In the genomic region with DNA sequence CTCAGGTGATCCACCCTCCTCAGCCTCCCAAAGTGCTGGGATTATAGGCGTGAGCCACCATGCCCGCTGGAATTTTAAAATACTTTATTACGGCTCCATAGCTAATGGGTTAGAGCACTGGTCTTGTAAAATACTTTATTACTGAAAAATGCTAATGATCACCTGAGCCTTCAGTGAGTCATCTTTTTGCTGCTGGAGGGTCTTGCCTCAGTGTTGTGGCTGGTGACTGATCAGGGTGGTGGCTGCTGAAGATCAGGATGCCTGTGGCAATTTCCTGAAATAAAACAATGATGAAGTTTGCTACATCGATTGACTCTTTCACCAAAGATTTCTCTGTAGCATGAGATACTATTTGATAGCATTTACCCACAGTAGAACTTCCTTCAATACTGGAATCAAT, we compare ENCODE assay signal across 18 cellular contexts. TPM values are rescaled to one million over a fixed set of nuclear protein-coding genes. Genes with fewer than 3 reads are reported as not detected.
DNase-seq lines count a peak whose midpoint lies in the region; ATAC-seq and TF ChIP-seq lines count a peak whose summit lies in the region.
"Had no signal": no experiment of that assay in that cellular context is flagged by ENCODE, and none has a peak within 500 bp of the region (broad histone marks: within the 10 kb centered on the region; RNA-seq: fewer than 3 reads in every experiment).

No MANE protein-coding gene starts in this region.

- in situ Hi-C loops in mammary epithelial cell (cut with MboI; ENCODE audit: low sequenced_read_pairs in 2 of 2): no loop called here

- H3K36me3 Mint-ChIP-seq in Calu3 (ENCODE audit: insufficient read depth, unreplicated experiment): no peaks in the 10 kb centered on the region

- no peaks in the 10 kb centered on the region for H3K36me3 ChIP-seq in mammary epithelial cell (ENCODE audit: insufficient read depth, low read length)
- H3K36me3 ChIP-seq in breast epithelium: no peaks in the 10 kb centered on the region
- H3K36me3 ChIP-seq in RWPE2 (ENCODE audit: low read depth): no peaks in the 10 kb centered on the region
- H3K36me3 ChIP-seq: BE2C, SJSA1 had no signal

- H3K9me3 ChIP-seq in mammary epithelial cell (replicated peaks; ENCODE audit: insufficient read depth, low read length): no peaks in the 10 kb centered on the region
- no peaks in the 10 kb centered on the region for H3K9me3 ChIP-seq in breast epithelium
- no peaks in the 10 kb centered on the region for H3K9me3 ChIP-seq in RWPE2 (ENCODE audit: severe bottlenecking)
- H3K9me3 ChIP-seq: BE2C, SJSA1 had no signal

- dilution Hi-C loops in mammary epithelial cell (cut with HindIII; ENCODE audit: low sequenced_read_pairs): loop anchor here (5.0 to 25.0 kb wide), 2 partner anchors 92 to 103 kb away; partner anchors contain the start of gene CLTA

- BruUV-seq in mammary epithelial cell (replicated peaks; lab: Mats Ljungman, UMichigan): no TSS peak
- BruUV-seq in Calu3 (replicated peaks; lab: Mats Ljungman, UMichigan): no TSS peak

- TF ChIP-seq CTCF in mammary epithelial cell (conservative IDR thresholded peaks at IDR 0.05 in 1 of 2, IDR thresholded peaks at IDR 0.05 in 1 of 2; ENCODE audit: extremely low read depth in 1 of 2, insufficient read depth in 1 of 2, low read depth in 1 of 2, low read length in 2 of 2) (no peak), breast epithelium (IDR thresholded peaks at IDR 0.05) (no peak), RWPE2 (IDR thresholded peaks at IDR 0.05; ENCODE audit: poor library complexity, severe bottlenecking) (no peak), foreskin fibroblast (IDR thresholded peaks at IDR 0.05; ENCODE audit: low read depth, low read length) (no peak), Calu3 (IDR thresholded peaks at IDR 0.05; ENCODE audit: unreplicated experiment) (no peak)

- TF ChIP-seq POLR2A in breast epithelium (IDR thresholded peaks at IDR 0.05): no peak

- CTCF ChIA-PET in mammary epithelial cell (lab: Charles Lee; ENCODE audit: low non-redundant PET): no interaction called here
- CTCF ChIA-PET in Calu3 (lab: Charles Lee): interaction anchor here (0.7 kb wide), 1 partner anchor 33 kb away, joined by 4 read pairs; no protein-coding TSS in a partner anchor

- peak; percentile 61; the same call in 2 of the 3 replicates for ATAC-seq in RWPE2 (ENCODE audit: low read depth)

- peak overlapping the region; percentile 7 for H2AFZ ChIP-seq in mammary epithelial cell (ENCODE audit: low read depth, low read length)

- H3K27ac Mint-ChIP-seq in Calu3 (ENCODE audit: unreplicated experiment): no peak overlapping the region

- peak overlapping the region; percentile 18 for H3K4me2 ChIP-seq in mammary epithelial cell (ENCODE audit: insufficient read depth, low read depth, low read length)

- H3K79me2 ChIP-seq in mammary epithelial cell (ENCODE audit: insufficient read depth, low read length): no peaks in the 10 kb centered on the region

- no peaks in the 10 kb centered on the region for H3K9me3 Mint-ChIP-seq in Calu3 (ENCODE audit: low read depth, unreplicated experiment)
- H3K9me3 Mint-ChIP-seq: CD4-positive, CD25-positive, alpha-beta regulatory T cell had no signal

- H3K4me1 ChIP-seq in mammary epithelial cell (ENCODE audit: insufficient read depth, low read length) (peaks cover 12% of the 10 kb centered on the region), breast epithelium (no peaks in the 10 kb centered on the region), RWPE2 (ENCODE audit: insufficient read depth, poor library complexity, severe bottlenecking) (peaks cover 7% of the 10 kb centered on the region)
- H3K4me1 ChIP-seq: BE2C, SJSA1 had no signal

- 22% methylated on average over 4 of the region's 4 CpGs for WGBS in mammary epithelial cell (ENCODE audit: low coverage, missing lambda C conversion rate)

- no peaks in the 10 kb centered on the region for H3K4me1 Mint-ChIP-seq in Calu3 (ENCODE audit: low read depth, unreplicated experiment)
- H3K4me1 Mint-ChIP-seq: CD4-positive, CD25-positive, alpha-beta regulatory T cell had no signal

- no peak overlapping the region for H3K9ac ChIP-seq in mammary epithelial cell (ENCODE audit: insufficient read depth, low read length)

- no peaks in the 10 kb centered on the region for H3K27me3 ChIP-seq in mammary epithelial cell (ENCODE audit: insufficient read depth, low read length)
- no peaks in the 10 kb centered on the region for H3K27me3 ChIP-seq in breast epithelium
- H3K27me3 ChIP-seq in RWPE2 (ENCODE audit: insufficient read depth, poor library complexity, severe bottlenecking): no peaks in the 10 kb centered on the region
- H3K27me3 ChIP-seq: BE2C, SJSA1 had no signal

- H3K27me3 Mint-ChIP-seq in Calu3 (ENCODE audit: unreplicated experiment): no peaks in the 10 kb centered on the region
- H3K27me3 Mint-ChIP-seq: CD4-positive, CD25-positive, alpha-beta regulatory T cell had no signal

- no peaks in the 10 kb centered on the region for H4K20me1 ChIP-seq in mammary epithelial cell (ENCODE audit: insufficient read depth, low read length)

- H3K27ac ChIP-seq in mammary epithelial cell (ENCODE audit: insufficient read depth, low read depth, low read length): peak overlapping the region; percentile 10
- H3K27ac ChIP-seq in breast epithelium: no peak overlapping the region
- H3K27ac ChIP-seq in RWPE2 (ENCODE audit: poor library complexity, severe bottlenecking): no peak overlapping the region
- H3K27ac ChIP-seq in epithelial cell of prostate: peak overlapping the region; percentile 56
- H3K27ac ChIP-seq: SJSA1 had no signal

- H3K4me3 Mint-ChIP-seq in Calu3 (ENCODE audit: low read depth, unreplicated experiment): no peak overlapping the region
- H3K4me3 Mint-ChIP-seq: CD4-positive, CD25-positive, alpha-beta regulatory T cell had no signal

- no peak overlapping the region for H3K4me3 ChIP-seq in mammary epithelial cell (replicated peaks in 1 of 3; ENCODE audit: insufficient read depth in 1 of 3, low read depth in 2 of 3, low read length in 3 of 3)
- H3K4me3 ChIP-seq in breast epithelium: no peak overlapping the region
- no peak overlapping the region for H3K4me3 ChIP-seq in RWPE2 (ENCODE audit: severe bottlenecking)
- no peak overlapping the region for H3K4me3 ChIP-seq in foreskin fibroblast (ENCODE audit: low read depth in 1 of 2, low read length in 2 of 2)
- H3K4me3 ChIP-seq: SJSA1 had no signal

- intact Hi-C loops in mammary epithelial cell (cut with micrococcal nuclease): no loop called here
- intact Hi-C loops in breast epithelium (cut with DNase I; ENCODE audit: low total_unique reads): no loop called here
- intact Hi-C loops in Calu3 (cut with micrococcal nuclease; ENCODE audit: unreplicated experiment): no loop called here

- DNase-seq in mammary epithelial cell (peak; percentile 76), breast epithelium (ENCODE audit: low spot score in 2 of 2) (no peak), RWPE2 (ENCODE audit: low spot score) (no peak), epithelial cell of prostate (ENCODE audit: low read depth, low spot score) (peak; percentile 39), foreskin fibroblast (no peak), cerebellum (ENCODE audit: low spot score) (no peak), NCI-H510A treated with DMSO at 0.1 percent for 48 hours (lab: John Stamatoyannopoulos, UW) (no peak), Calu3 (no peak)
- DNase-seq: BE2C; CD4-positive, CD25-positive, alpha-beta regulatory T cell; KG1; NCI-H1092; NCI-H146; NCI-H2029 treated with DMSO at 0.1 percent for 48 hours; NCI-H2171 treated with DMSO at 0.1 percent for 48 hours; NCI-H446; NCI-H69 had no signal

RNA-seq across cellular contexts. Expression of gene GNE, which starts 26.0 kb away (rescaled TPM):
- 10 to 100 TPM in 1 of 2 donors, 1 to 10 TPM in 1; 8.7 to 16.5 TPM for total RNA-seq in mammary epithelial cell
- 10.1 TPM for polyA plus RNA-seq in mammary epithelial cell
- 15.0 TPM for polyA minus RNA-seq in mammary epithelial cell
- total RNA-seq in breast epithelium: 10 to 100 TPM; 24.9 to 38.2 (median 35.1) TPM
- total RNA-seq in cerebellum: 22.9 TPM
- total RNA-seq in Calu3 (2022): 23.3 and 23.6 TPM in 2 replicates

Comparison
In these comparisons a context has a peak if more than half of its experiments do, and no peak if none do; other contexts are left out.
1. DNase-seq: peak in mammary epithelial cell (single experiment) and epithelial cell of prostate (single experiment); none in breast epithelium (0 of 2), RWPE2 (single experiment), foreskin fibroblast (0 of 2), cerebellum (single experiment), NCI-H510A treated with DMSO at 0.1 percent for 48 hours (single experiment) and Calu3 (single experiment).
2. H3K27ac ChIP-seq: peak in mammary epithelial cell (single experiment) and epithelial cell of prostate (single experiment); none in breast epithelium (0 of 2) and RWPE2 (single experiment).